Comparison of ENCODE assay signal across 25 cellular contexts in genomic region chr7:117143580-117143979, GRCh38.
DNase-seq lines count a peak whose midpoint lies in the region; FAIRE-seq and TF ChIP-seq lines count a peak whose summit lies in the region.
"Had no signal": no experiment of that assay in that cellular context is flagged by ENCODE, and none has a peak within 500 bp of the region (broad histone marks: within the 10 kb centered on the region; RNA-seq: fewer than 3 reads in every experiment).

No MANE protein-coding gene starts in this region.

- no peaks in the 10 kb centered on the region for H3F3A ChIP-seq in SK-N-SH (replicated peaks; ENCODE audit: insufficient read depth)

- H3K4me3 ChIP-seq in SK-N-SH (ENCODE audit: low read depth in 2 of 2, low read length in 1 of 2) = no peak overlapping the region
- H3K4me3 ChIP-seq: SJSA1 had no signal

- POLR2A ChIA-PET in SK-N-SH (lab: Yijun Ruan, JAX) = no interaction called here

- TF ChIP-seq EP300 in SK-N-SH (IDR thresholded peaks at IDR 0.05; ENCODE audit: borderline replicate concordance in 1 of 2, low read depth in 1 of 2, low read length in 1 of 2) = no peak

- peak overlapping the region; percentile 12 for H3K27ac Mint-ChIP-seq in osteocyte (ENCODE audit: unreplicated experiment)
- H3K27ac Mint-ChIP-seq: activated CD8-positive, alpha-beta T cell treated with anti-CD3 and anti-CD28 coated beads for 36 hours had no signal

- TF ChIP-seq POLR2A in GM12891 (IDR thresholded peaks at IDR 0.05; ENCODE audit: low read depth, low read length) = no peak

- FAIRE-seq in GM12891 (lab: Jason Lieb, UNC) = no peak
- FAIRE-seq: GM18507, urothelium cell line had no signal

- no peaks in the 10 kb centered on the region for H3K27me3 Mint-ChIP-seq in osteocyte (ENCODE audit: unreplicated experiment)
- H3K27me3 Mint-ChIP-seq: activated CD8-positive, alpha-beta T cell treated with anti-CD3 and anti-CD28 coated beads for 36 hours had no signal

- H3K36me3 Mint-ChIP-seq in osteocyte (ENCODE audit: unreplicated experiment) = peaks cover 48% of the 10 kb centered on the region

- peaks cover 14% of the 10 kb centered on the region for H3K4me1 Mint-ChIP-seq in osteocyte (ENCODE audit: unreplicated experiment)

- no peak overlapping the region for H2AFZ ChIP-seq in SK-N-SH (ENCODE audit: low read depth)

- peaks cover 10 to 26% of the 10 kb centered on the region in 2 experiments for H3K36me3 ChIP-seq in SK-N-SH (replicated peaks in 1 of 2; ENCODE audit: control insufficient read depth in 1 of 2, insufficient read depth in 2 of 2, low read length in 1 of 2)
- H3K36me3 ChIP-seq: neutrophil, WERI-Rb-1 had no signal

- no peaks in the 10 kb centered on the region for H3K9me3 Mint-ChIP-seq in osteocyte (ENCODE audit: unreplicated experiment)
- H3K9me3 Mint-ChIP-seq: activated CD8-positive, alpha-beta T cell treated with anti-CD3 and anti-CD28 coated beads for 36 hours had no signal

- no peak for TF ChIP-seq CTCF in SK-N-SH (IDR thresholded peaks at IDR 0.05)
- no peak for TF ChIP-seq CTCF in osteocyte (IDR thresholded peaks at IDR 0.05)

- no peaks in the 10 kb centered on the region for H3K79me2 ChIP-seq in SK-N-SH (ENCODE audit: insufficient read depth)

- H4K20me1 ChIP-seq in SK-N-SH (ENCODE audit: insufficient read depth) = no peaks in the 10 kb centered on the region

- H3K27me3 ChIP-seq in SK-N-SH (ENCODE audit: insufficient read depth) = no peaks in the 10 kb centered on the region
- H3K27me3 ChIP-seq: neutrophil, SJSA1 had no signal

- DNase-seq in HPDE6-E6E7 (ENCODE audit: extremely low spot score) = peak; percentile 38
- DNase-seq in SK-N-SH = no peak
- DNase-seq in epithelial cell of prostate (ENCODE audit: low read depth, low spot score) = peak; percentile 31
- no peak for DNase-seq in osteocyte (ENCODE audit: extremely low spot score, unreplicated experiment)
- no peak for DNase-seq in cerebellar cortex (ENCODE audit: low spot score)
- no peak for DNase-seq in DMS79 (lab: John Stamatoyannopoulos, UW)
- no peak for DNase-seq in GM12891 (ENCODE audit: insufficient read length, low spot score)
- no peak for DNase-seq in superior temporal gyrus (ENCODE audit: extremely low spot score)
- DNase-seq: activated CD8-positive, alpha-beta T cell treated with anti-CD3 and anti-CD28 coated beads for 36 hours; activated T-cell treated with anti-CD3 and anti-CD28 coated beads, Interleukin-2, amount 50 U/mL, for 1 hour; AML-193; amniotic stem cell; DND-41; effector CD8-positive, alpha-beta T cell; glutamatergic neuron; KG1; NCI-H187; NCI-H774; OCI-M1; stimulated activated CD4-positive, alpha-beta T cell treated with anti-CD3 and anti-CD28 coated beads, Interleukin-4, amount 100 ng/mL, for 1 hour; WERI-Rb-1 had no signal

- peaks cover 0 to 4% of the 10 kb centered on the region in 2 experiments; a peak in 3 of 4 replicates for H3K4me1 ChIP-seq in SK-N-SH (ENCODE audit: control insufficient read depth in 1 of 2, insufficient read depth in 2 of 2, low read depth in 1 of 2, low read length in 1 of 2)

- H3K9ac ChIP-seq in SK-N-SH = no peak overlapping the region

- no peak overlapping the region for H3K27ac ChIP-seq in SK-N-SH (ENCODE audit: low read depth in 2 of 2, low read length in 1 of 2)
- no peak overlapping the region for H3K27ac ChIP-seq in epithelial cell of prostate
- H3K27ac ChIP-seq: neutrophil, SJSA1, WERI-Rb-1 had no signal

- no peaks in the 10 kb centered on the region for H3K9me3 ChIP-seq in SK-N-SH
- H3K9me3 ChIP-seq: neutrophil, SJSA1 had no signal

- H3K4me2 ChIP-seq in SK-N-SH = no peak overlapping the region

- H3K4me3 Mint-ChIP-seq in osteocyte (ENCODE audit: unreplicated experiment) = no peak overlapping the region
- H3K4me3 Mint-ChIP-seq: activated CD8-positive, alpha-beta T cell treated with anti-CD3 and anti-CD28 coated beads for 36 hours had no signal

- TF ChIP-seq RAD21 in SK-N-SH (IDR thresholded peaks at IDR 0.05; ENCODE audit: low read length) = no peak

- CTCF ChIA-PET in SK-N-SH (lab: Yijun Ruan, JAX) = no interaction called here

- H3K9me2 ChIP-seq in SK-N-SH = no peaks in the 10 kb centered on the region

- WGBS in SK-N-SH (ENCODE audit: low lambda C conversion rate) = 65% methylated on average over 2 of the region's 2 CpGs

TF ChIP-seq in SK-N-SH, 30 proteins besides CTCF, POLR2A, EP300 and RAD21 (continues in another document):
- TF ChIP-seq CHD2 (IDR thresholded peaks at IDR 0.05; ENCODE audit: low read length, partially characterized antibody) (no peak), IRF3 (IDR thresholded peaks at IDR 0.05; ENCODE audit: low read depth, low read length) (no peak), ZBTB33 (IDR thresholded peaks at IDR 0.05; ENCODE audit: borderline replicate concordance, low read depth) (no peak), FOSL2 (IDR thresholded peaks at IDR 0.05; ENCODE audit: borderline replicate concordance, low read depth) (peak; percentile 59), TCF12 (IDR thresholded peaks at IDR 0.05) (peak; percentile 7; the same call in 1 of the 2 replicates)

TF ChIP-seq in GM12891, 5 proteins besides CTCF, POLR2A, EP300 and RAD21:
- TF ChIP-seq PAX5 (IDR thresholded peaks at IDR 0.05; ENCODE audit: insufficient read depth, low read length, severe bottlenecking) (no peak), TAF1 (IDR thresholded peaks at IDR 0.05; ENCODE audit: low read depth, low read length) (no peak), POU2F2 (IDR thresholded peaks at IDR 0.05; ENCODE audit: low read depth, low read length) (no peak), SPI1 (IDR thresholded peaks at IDR 0.05; ENCODE audit: low read depth, low read length) (no peak), POLR2AphosphoS5 (IDR thresholded peaks at IDR 0.05; ENCODE audit: low read depth, low read length) (no peak)

Comparison
In these comparisons a context has a peak if more than half of its experiments do, and no peak if none do; other contexts are left out.
1. DNase-seq: peak in HPDE6-E6E7 (single experiment) and epithelial cell of prostate (single experiment); none in SK-N-SH (single experiment), osteocyte (single experiment), cerebellar cortex (single experiment), DMS79 (single experiment), GM12891 (single experiment) and superior temporal gyrus (single experiment).